3 cellular contexts compared by ENCODE assay signal in the genomic region with DNA sequence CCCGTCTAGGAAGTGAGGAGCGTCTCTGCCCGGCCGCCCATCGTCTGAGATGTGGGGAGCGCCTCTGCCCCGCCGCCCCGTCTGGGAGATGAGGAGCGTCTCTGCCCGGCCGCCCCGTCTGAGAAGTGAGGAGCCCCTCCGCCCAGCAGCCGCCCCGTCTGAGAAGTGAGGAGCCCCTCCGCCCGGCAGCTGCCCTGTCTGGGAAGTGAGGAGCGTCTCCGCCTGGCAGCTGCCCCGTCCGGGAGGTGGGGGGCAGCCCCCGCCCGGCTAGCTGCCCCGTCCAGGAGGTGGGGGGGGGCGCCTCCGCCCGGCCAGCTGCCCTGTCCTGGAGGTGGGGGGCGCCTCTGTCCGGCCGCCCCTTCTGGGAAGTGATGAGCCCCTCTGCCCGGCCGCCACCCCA. TPM values are rescaled to one million over a fixed set of nuclear protein-coding genes. Genes with fewer than 3 reads are reported as not detected.
"Had no signal": no experiment of that assay in that cellular context is flagged by ENCODE, and none has a peak within 500 bp of the region (broad histone marks: within the 10 kb centered on the region; RNA-seq: fewer than 3 reads in every experiment).

No MANE protein-coding gene starts in this region.

RNA-seq across cellular contexts. Expression of a gene that starts 30.3 kb away (rescaled TPM):
- total RNA-seq: aorta, ascending aorta, body of pancreas had no signal
